Comparison of ENCODE assay signal across 2 cellular contexts in genomic region chr7:115850774-115851173, GRCh38.
TF ChIP-seq lines count a peak whose summit lies in the region.

No MANE protein-coding gene starts in this region.

TF ChIP-seq in HepG2, 621 proteins besides CTCF, POLR2A, EP300 and RAD21:
- peak; percentile 75 to 89 for TF ChIP-seq MAFK (conservative IDR thresholded peaks at IDR 0.05 in 1 of 2, IDR thresholded peaks at IDR 0.05 in 1 of 2; ENCODE audit: low read length in 2 of 2)
- TF ChIP-seq REL (CRISPR knock-in tag; conservative IDR thresholded peaks at IDR 0.05) = no peak
- no peak for TF ChIP-seq ZNF660 (CRISPR knock-in tag; IDR thresholded peaks at IDR 0.05; ENCODE audit: borderline replicate concordance, low read depth)
- TF ChIP-seq MAFF (IDR thresholded peaks at IDR 0.05; ENCODE audit: low read depth, low read length) = peak; percentile 75

TF ChIP-seq in K562, 482 proteins besides CTCF, POLR2A, EP300 and RAD21:
- TF ChIP-seq MAFK (IDR thresholded peaks at IDR 0.05; ENCODE audit: low read length) (peak; percentile 48), ZNF316 (IDR thresholded peaks at IDR 0.05) (0 out of 2 replicates have a peak, but pooled peaks have one; percentile 11), MAFF (IDR thresholded peaks at IDR 0.05; ENCODE audit: low read length) (peak; percentile 25; the same call in 1 of the 2 replicates), MAFG (tag; conservative IDR thresholded peaks at IDR 0.05) (0 out of 2 replicates have a peak, but pooled peaks have one; percentile 13), CBX2 (IDR thresholded peaks at IDR 0.05; ENCODE audit: insufficient read depth, low read length, poor library complexity, severe bottlenecking) (no peak), TAF15 (IDR thresholded peaks at IDR 0.05; ENCODE audit: low read depth, low read length) (no peak), PTRF (tag; IDR thresholded peaks at IDR 0.05) (no peak)
TF ChIP-seq in K562: peak in this region for 4.
